ENCODE assay signal across 13 cellular contexts in the genomic region with DNA sequence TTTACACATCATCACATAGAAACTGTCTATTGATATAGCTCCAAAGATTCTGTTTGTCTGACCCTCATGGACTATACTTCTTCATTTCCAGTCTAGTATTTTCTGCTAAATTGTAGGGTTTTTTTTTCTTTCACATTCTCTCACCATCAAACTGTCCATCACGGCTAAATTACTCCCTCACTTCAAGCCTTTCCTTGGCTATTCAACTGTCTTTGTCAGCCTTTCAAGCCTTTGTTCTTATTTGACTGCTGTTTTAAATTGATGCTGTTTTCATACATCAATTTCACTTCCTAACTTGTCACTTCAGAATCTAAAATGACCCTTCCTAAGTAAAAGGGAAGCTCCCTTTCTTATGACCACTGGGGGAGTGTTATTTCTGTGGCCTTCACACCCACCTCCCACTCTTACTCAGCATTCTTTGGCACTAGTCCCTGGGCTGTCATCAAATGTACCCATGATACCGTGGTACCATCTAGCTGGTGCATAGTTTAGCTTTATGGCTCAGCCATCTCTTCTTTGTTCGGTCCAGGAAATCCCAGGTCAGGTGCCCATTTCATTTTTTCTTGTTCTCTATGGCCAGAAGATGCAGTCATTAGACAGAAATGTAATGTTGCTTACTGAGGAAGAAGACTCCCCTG. TPM values are rescaled to one million over a fixed set of nuclear protein-coding genes. Genes with fewer than 3 reads are reported as not detected.
DNase-seq lines count a peak whose midpoint lies in the region; ATAC-seq and TF ChIP-seq lines count a peak whose summit lies in the region.
"Had no signal": no experiment of that assay in that cellular context is flagged by ENCODE, and none has a peak within 500 bp of the region (broad histone marks: within the 10 kb centered on the region; RNA-seq: fewer than 3 reads in every experiment).

No MANE protein-coding gene starts in this region.

- H3K36me3 Mint-ChIP-seq in WTC11, result peaks cover 94% of the 10 kb centered on the region
- no peaks in the 10 kb centered on the region for H3K36me3 Mint-ChIP-seq in activated T-helper 1 cell treated with anti-CD3 and anti-CD28 coated beads, Interleukin-12 subunit alpha, Interleukin-12 subunit beta, Interleukin-2, Interleukin-4 antibody, amounts not matched to agents 30 ng/mL and 10 ng/mL and 1 ng/mL, durations not matched to agents 14 hours and 24 hours and 36 hours (ENCODE audit: low read depth)

- POLR2A ChIA-PET in HEK293 (lab: Yijun Ruan, JAX) (no interaction called here), WTC11 (lab: Charles Lee) (no interaction called here)

- peak overlapping the region; percentile 83 for H3K27ac Mint-ChIP-seq in WTC11
- no peak overlapping the region for H3K27ac Mint-ChIP-seq in activated T-helper 1 cell treated with anti-CD3 and anti-CD28 coated beads, Interleukin-12 subunit alpha, Interleukin-12 subunit beta, Interleukin-2, Interleukin-4 antibody, amounts not matched to agents 30 ng/mL and 10 ng/mL and 1 ng/mL, durations not matched to agents 14 hours and 24 hours and 36 hours

- no peaks in the 10 kb centered on the region for H3K27me3 ChIP-seq in colonic mucosa
- H3K27me3 ChIP-seq: right lobe of liver had no signal

- H3K4me3 ChIP-seq in HEK293 (ENCODE audit: low read depth, low read length) (no peak overlapping the region), retinal pigment epithelial cell (ENCODE audit: low read length) (no peak overlapping the region), colonic mucosa (no peak overlapping the region)
- H3K4me3 ChIP-seq: lung, right lobe of liver had no signal

- no peak overlapping the region for H3K9ac ChIP-seq in colonic mucosa (ENCODE audit: low read depth in 2 of 2, low read length in 2 of 2)

- peaks cover 0 to 24% of the 10 kb centered on the region in 2 experiments; a peak in 2 of 3 replicates for H3K36me3 ChIP-seq in HEK293 (ENCODE audit: control insufficient read depth in 2 of 2, insufficient read depth in 1 of 2, low read length in 2 of 2)
- no peaks in the 10 kb centered on the region for H3K36me3 ChIP-seq in colonic mucosa
- H3K36me3 ChIP-seq: right lobe of liver had no signal

- no peak for ATAC-seq in WTC11
- ATAC-seq in left cardiac atrium, result peak; percentile 70 to 86
- ATAC-seq: right lobe of liver had no signal

- no peaks in the 10 kb centered on the region for H3K9me3 Mint-ChIP-seq in WTC11
- H3K9me3 Mint-ChIP-seq in activated T-helper 1 cell treated with anti-CD3 and anti-CD28 coated beads, Interleukin-12 subunit alpha, Interleukin-12 subunit beta, Interleukin-2, Interleukin-4 antibody, amounts not matched to agents 30 ng/mL and 10 ng/mL and 1 ng/mL, durations not matched to agents 14 hours and 24 hours and 36 hours, result no peaks in the 10 kb centered on the region

- DNase-seq in WTC11 (ENCODE audit: low spot score) (no peak), left cardiac atrium (peak; percentile 31), retinal pigment epithelial cell (ENCODE audit: low read depth) (no peak), cerebellum (ENCODE audit: low spot score) (no peak), midbrain (lab: John Stamatoyannopoulos, UW) (no peak), colonic mucosa (no peak)
- no peak for DNase-seq in activated T-helper 1 cell treated with anti-CD3 and anti-CD28 coated beads, Interleukin-12 subunit alpha, Interleukin-12 subunit beta, Interleukin-2, Interleukin-4 antibody, amounts not matched to agents 30 ng/mL and 10 ng/mL and 1 ng/mL, durations not matched to agents 14 hours and 24 hours and 36 hours (ENCODE audit: low spot score)
- DNase-seq: COR-L47, NCI-H187, right lobe of liver, T1000 had no signal

- no peaks in the 10 kb centered on the region for H3K9me3 ChIP-seq in HEK293 (ENCODE audit: control insufficient read depth, insufficient read depth, low read depth, low read length)
- H3K9me3 ChIP-seq in colonic mucosa, result no peaks in the 10 kb centered on the region
- H3K9me3 ChIP-seq: right lobe of liver had no signal

- peak overlapping the region; percentile 91 for H3K4me3 Mint-ChIP-seq in WTC11
- no peak overlapping the region for H3K4me3 Mint-ChIP-seq in activated T-helper 1 cell treated with anti-CD3 and anti-CD28 coated beads, Interleukin-12 subunit alpha, Interleukin-12 subunit beta, Interleukin-2, Interleukin-4 antibody, amounts not matched to agents 30 ng/mL and 10 ng/mL and 1 ng/mL, durations not matched to agents 14 hours and 24 hours and 36 hours

- H3K27me3 Mint-ChIP-seq in WTC11 (ENCODE audit: low read depth), result no peaks in the 10 kb centered on the region
- peaks cover 11% of the 10 kb centered on the region for H3K27me3 Mint-ChIP-seq in activated T-helper 1 cell treated with anti-CD3 and anti-CD28 coated beads, Interleukin-12 subunit alpha, Interleukin-12 subunit beta, Interleukin-2, Interleukin-4 antibody, amounts not matched to agents 30 ng/mL and 10 ng/mL and 1 ng/mL, durations not matched to agents 14 hours and 24 hours and 36 hours (ENCODE audit: insufficient read depth)

- no peak for TF ChIP-seq CTCF in HEK293 (tag by site-specific recombination; IDR thresholded peaks at IDR 0.05)
- TF ChIP-seq CTCF in WTC11 (IDR thresholded peaks at IDR 0.05), result no peak
- TF ChIP-seq CTCF in retinal pigment epithelial cell (conservative IDR thresholded peaks at IDR 0.05; ENCODE audit: low read depth, low read length), result peak; percentile 8
- no peak for TF ChIP-seq CTCF in colonic mucosa (IDR thresholded peaks at IDR 0.05)

- H3K4me1 ChIP-seq in HEK293 (ENCODE audit: control insufficient read depth, insufficient read depth, low read length) (no peaks in the 10 kb centered on the region), colonic mucosa (no peaks in the 10 kb centered on the region)
- H3K4me1 ChIP-seq: right lobe of liver had no signal

- peaks cover 92% of the 10 kb centered on the region for H3K4me1 Mint-ChIP-seq in WTC11
- no peaks in the 10 kb centered on the region for H3K4me1 Mint-ChIP-seq in activated T-helper 1 cell treated with anti-CD3 and anti-CD28 coated beads, Interleukin-12 subunit alpha, Interleukin-12 subunit beta, Interleukin-2, Interleukin-4 antibody, amounts not matched to agents 30 ng/mL and 10 ng/mL and 1 ng/mL, durations not matched to agents 14 hours and 24 hours and 36 hours (ENCODE audit: low read depth)

- CTCF ChIA-PET in HEK293 (lab: Yijun Ruan, JAX) (interaction anchor here (0.7 to 1.1 kb wide), 3 partner anchors 139 to 359 kb away, joined by 3 read pairs; no protein-coding TSS in a partner anchor), WTC11 (lab: Charles Lee) (interaction anchor here (0.8 to 1.4 kb wide), 2 partner anchors 53 to 405 kb away, joined by 3 read pairs; no protein-coding TSS in a partner anchor)

- intact Hi-C loops in left cardiac atrium (cut with DNase I), result no loop called here
- intact Hi-C loops in activated T-helper 1 cell treated with anti-CD3 and anti-CD28 coated beads, Interleukin-12 subunit alpha, Interleukin-12 subunit beta, Interleukin-2, Interleukin-4 antibody, amounts not matched to agents 30 ng/mL and 10 ng/mL and 1 ng/mL, durations not matched to agents 14 hours and 24 hours and 36 hours (cut with micrococcal nuclease), result no loop called here
- intact Hi-C loops in colonic mucosa (cut with DNase I), result no loop called here

- H3K27ac ChIP-seq in HEK293 (ENCODE audit: extremely low read depth, low read depth, low read length) (no peak overlapping the region), colonic mucosa (no peak overlapping the region)
- H3K27ac ChIP-seq: right lobe of liver had no signal

TF ChIP-seq in HEK293, 187 proteins besides CTCF, POLR2A, EP300 and RAD21:
- 0 out of 2 replicates have a peak, but pooled peaks have one; percentile 22 for TF ChIP-seq ZFHX2 (tag by site-specific recombination; conservative IDR thresholded peaks at IDR 0.05)
- TF ChIP-seq EGR2 (tag by site-specific recombination; IDR thresholded peaks at IDR 0.05; ENCODE audit: low read depth), result peak; percentile 42; the same call in 1 of the 2 replicates
- TF ChIP-seq ZNF184 (tag by site-specific recombination; IDR thresholded peaks at IDR 0.05), result no peak

TF ChIP-seq in WTC11, 78 proteins besides CTCF, POLR2A, EP300 and RAD21 (continues in another document):
- TF ChIP-seq ZNF416 (CRISPR knock-in tag; IDR thresholded peaks at IDR 0.05), result no peak
- TF ChIP-seq RORB (CRISPR knock-in tag; IDR thresholded peaks at IDR 0.05), result no peak
- no peak for TF ChIP-seq ZNF396 (CRISPR knock-in tag; IDR thresholded peaks at IDR 0.05; ENCODE audit: borderline replicate concordance)
- no peak for TF ChIP-seq NR1H2 (CRISPR knock-in tag; IDR thresholded peaks at IDR 0.05)
- no peak for TF ChIP-seq ZNF121 (CRISPR knock-in tag; IDR thresholded peaks at IDR 0.05)
- no peak for TF ChIP-seq ELF4 (CRISPR knock-in tag; IDR thresholded peaks at IDR 0.05; ENCODE audit: low read depth)
- TF ChIP-seq ETV6 (CRISPR knock-in tag; IDR thresholded peaks at IDR 0.05), result no peak
- no peak for TF ChIP-seq ZNF281 (CRISPR knock-in tag; IDR thresholded peaks at IDR 0.05)
- TF ChIP-seq CREM (CRISPR knock-in tag; IDR thresholded peaks at IDR 0.05), result no peak
- TF ChIP-seq GRHL2 (CRISPR knock-in tag; IDR thresholded peaks at IDR 0.05; ENCODE audit: insufficient replicate concordance, severe bottlenecking), result no peak

RNA-seq across cellular contexts. Expression of gene GJA1, which starts 8.6 kb away (rescaled TPM):
- 546 to 700 TPM (median 682 TPM) in 3 replicates for total RNA-seq in WTC11 (2021)
- total RNA-seq in left cardiac atrium, result 100 to 1,000 TPM; 160 to 218 TPM
- 82.9 TPM for total RNA-seq in cerebellum
- not detected in 2 replicates for total RNA-seq in activated T-helper 1 cell treated with anti-CD3 and anti-CD28 coated beads, Interleukin-12 subunit alpha, Interleukin-12 subunit beta, Interleukin-2, Interleukin-4 antibody, amounts not matched to agents 30 ng/mL and 10 ng/mL and 1 ng/mL, durations not matched to agents 14 hours and 24 hours and 36 hours
- total RNA-seq in colonic mucosa, result 10 to 100 TPM in 1 of 2 donors, 1 to 10 TPM in 1; 8.2 to 13.7 TPM
